23 cellular contexts compared by ENCODE assay signal in the genomic region with DNA sequence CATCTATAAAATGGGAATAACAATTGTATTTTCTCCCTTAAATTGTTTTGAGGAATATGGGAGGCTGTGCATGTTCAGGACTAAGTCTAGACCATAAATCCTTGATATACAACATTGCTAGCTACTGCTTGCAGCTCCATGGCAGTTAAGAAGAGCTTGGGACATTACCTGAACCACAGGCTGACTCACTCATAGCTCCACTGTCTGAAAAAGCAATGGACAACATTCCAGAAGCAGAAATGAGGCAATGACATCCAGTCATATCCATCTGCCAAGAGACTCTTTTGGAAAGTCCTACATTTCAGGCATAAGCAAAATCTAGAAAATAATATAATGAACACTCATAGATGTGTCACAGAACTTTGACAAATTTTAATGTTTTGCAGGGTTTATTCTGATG.
A peak's percentile ranks its signal among the peaks of the same experiment; 100 is the strongest.
DNase-seq lines count a peak whose midpoint lies in the region; ATAC-seq and TF ChIP-seq lines count a peak whose summit lies in the region.
"Had no signal": no experiment of that assay in that cellular context is flagged by ENCODE, and none has a peak within 500 bp of the region (broad histone marks: within the 10 kb centered on the region; RNA-seq: fewer than 3 reads in every experiment).

No MANE protein-coding gene starts in this region.

- no peak for TF ChIP-seq EP300 in esophagus muscularis mucosa (IDR thresholded peaks at IDR 0.05)

- H3K9me3 Mint-ChIP-seq in activated T-helper 17 cell treated with anti-CD3 and anti-CD28 coated beads, Interleukin-2, amount 50 U/mL, for 72 hours, result no peaks in the 10 kb centered on the region
- H3K9me3 Mint-ChIP-seq: activated CD4-positive, alpha-beta memory T cell treated with anti-CD3 and anti-CD28 coated beads for 36 hours; CD4-positive, alpha-beta T cell; neural crest cell had no signal

- H3K4me3 ChIP-seq in esophagus muscularis mucosa, result no peak overlapping the region
- H3K4me3 ChIP-seq: prostate gland had no signal

- intact Hi-C loops in esophagus muscularis mucosa (cut with DNase I), result no loop called here

- peak; percentile 67 for DNase-seq in ELR (ENCODE audit: low read depth)
- peak; percentile 1 for DNase-seq in RKO (ENCODE audit: low spot score)
- DNase-seq in esophagus muscularis mucosa (ENCODE audit: extremely low spot score), result peak; percentile 5
- DNase-seq in non-pigmented ciliary epithelial cell (ENCODE audit: low read depth), result peak; percentile 51
- DNase-seq in ureter (ENCODE audit: low spot score), result no peak
- DNase-seq in stimulated activated CD8-positive, alpha-beta memory T cell treated with anti-CD3 and anti-CD28 coated beads, Interleukin-4, amount 100 ng/mL, for 48 hours, result no peak
- no peak for DNase-seq in SHP77 treated with DMSO at 0.1 percent for 48 hours (lab: John Stamatoyannopoulos, UW)
- DNase-seq: activated CD4-positive, alpha-beta memory T cell treated with anti-CD3 and anti-CD28 coated beads for 36 hours; activated naive CD4-positive, alpha-beta T cell; activated T-cell treated with anti-CD3 and anti-CD28 coated beads for 4 hours; CD4-positive, alpha-beta T cell; DMS153; NCI-H1417 treated with DMSO at 0.1 percent for 48 hours; NCI-H526 treated with DMSO at 0.1 percent for 48 hours; SHP77; stimulated activated CD4-positive, alpha-beta T cell treated with anti-CD3 and anti-CD28 coated beads, Interleukin-4, amount 100 ng/mL, for 4 hours; substantia nigra; T-helper 17 cell; WERI-Rb-1 had no signal

- no peaks in the 10 kb centered on the region for H3K27me3 Mint-ChIP-seq in activated T-helper 17 cell treated with anti-CD3 and anti-CD28 coated beads, Interleukin-2, amount 50 U/mL, for 72 hours
- H3K27me3 Mint-ChIP-seq: activated CD4-positive, alpha-beta memory T cell treated with anti-CD3 and anti-CD28 coated beads for 36 hours; CD4-positive, alpha-beta T cell had no signal

- no peak overlapping the region for H3K27ac ChIP-seq in esophagus muscularis mucosa (replicated peaks in 1 of 4)
- H3K27ac ChIP-seq: prostate gland, WERI-Rb-1 had no signal

- H3K27me3 ChIP-seq in esophagus muscularis mucosa, result peaks cover 0 to 8% (median 0%) of the 10 kb centered on the region in 4 donors

- no peak for TF ChIP-seq POLR2A in esophagus muscularis mucosa (IDR thresholded peaks at IDR 0.05; ENCODE audit: low read depth)

- no peak overlapping the region for H3K27ac Mint-ChIP-seq in activated T-helper 17 cell treated with anti-CD3 and anti-CD28 coated beads, Interleukin-2, amount 50 U/mL, for 72 hours
- H3K27ac Mint-ChIP-seq: activated CD4-positive, alpha-beta memory T cell treated with anti-CD3 and anti-CD28 coated beads for 36 hours; CD4-positive, alpha-beta T cell; T-helper 17 cell had no signal

- ATAC-seq in activated T-helper 17 cell treated with anti-CD3 and anti-CD28 coated beads, Interleukin-2, amount 50 U/mL, for 72 hours (replicated peaks), result no peak
- ATAC-seq: left lobe of liver, T-helper 17 cell had no signal

- no peaks in the 10 kb centered on the region for H3K36me3 ChIP-seq in esophagus muscularis mucosa
- H3K36me3 ChIP-seq: prostate gland, WERI-Rb-1 had no signal

- no peak for TF ChIP-seq CTCF in esophagus muscularis mucosa (IDR thresholded peaks at IDR 0.05)

- H3K4me1 ChIP-seq in esophagus muscularis mucosa, result peaks cover 0 to 5% (median 0%) of the 10 kb centered on the region in 4 donors
- H3K4me1 ChIP-seq: prostate gland had no signal

- no peak overlapping the region for H3K4me3 Mint-ChIP-seq in activated T-helper 17 cell treated with anti-CD3 and anti-CD28 coated beads, Interleukin-2, amount 50 U/mL, for 72 hours
- H3K4me3 Mint-ChIP-seq: activated CD4-positive, alpha-beta memory T cell treated with anti-CD3 and anti-CD28 coated beads for 36 hours; CD4-positive, alpha-beta T cell; neural crest cell; T-helper 17 cell had no signal

- no peaks in the 10 kb centered on the region for H3K4me1 Mint-ChIP-seq in activated T-helper 17 cell treated with anti-CD3 and anti-CD28 coated beads, Interleukin-2, amount 50 U/mL, for 72 hours

- H3K36me3 Mint-ChIP-seq in activated T-helper 17 cell treated with anti-CD3 and anti-CD28 coated beads, Interleukin-2, amount 50 U/mL, for 72 hours (ENCODE audit: low read depth), result no peaks in the 10 kb centered on the region
- H3K36me3 Mint-ChIP-seq: activated CD4-positive, alpha-beta memory T cell treated with anti-CD3 and anti-CD28 coated beads for 36 hours had no signal

- no peaks in the 10 kb centered on the region for H3K9me3 ChIP-seq in esophagus muscularis mucosa
- H3K9me3 ChIP-seq: prostate gland had no signal

Comparison
In these comparisons a context has a peak if more than half of its experiments do, and no peak if none do; other contexts are left out.
1. DNase-seq: peak in ELR (single experiment), RKO (single experiment), esophagus muscularis mucosa (single experiment) and non-pigmented ciliary epithelial cell (single experiment); none in ureter (single experiment), stimulated activated CD8-positive, alpha-beta memory T cell treated with anti-CD3 and anti-CD28 coated beads, Interleukin-4, amount 100 ng/mL, for 48 hours (single experiment) and SHP77 treated with DMSO at 0.1 percent for 48 hours (single experiment).